1 cellular context compared by ENCODE assay signal in the genomic region with DNA sequence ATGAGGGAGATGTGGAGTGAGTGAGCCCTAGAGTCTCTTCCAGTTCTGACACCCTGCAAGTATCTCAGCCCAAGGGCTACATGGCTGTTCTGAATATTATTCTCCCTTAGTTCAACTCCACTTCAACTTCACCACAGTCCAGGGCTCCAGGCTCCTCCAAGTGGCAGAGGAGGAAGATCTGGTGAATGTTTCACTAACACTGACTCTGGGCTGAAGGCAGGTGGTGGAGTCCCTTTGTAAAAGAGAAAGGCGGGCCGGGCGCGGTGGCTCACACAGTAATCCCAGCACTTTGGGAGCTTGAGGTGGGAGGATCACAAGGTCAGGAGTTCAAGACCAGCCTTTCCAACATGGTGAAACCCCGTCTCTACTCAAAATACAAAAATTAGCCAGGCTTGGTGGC.
TF ChIP-seq lines count a peak whose summit lies in the region.

No MANE protein-coding gene starts in this region.

TF ChIP-seq in HepG2, 621 proteins besides CTCF, POLR2A, EP300 and RAD21:
- TF ChIP-seq, protein P1, sequence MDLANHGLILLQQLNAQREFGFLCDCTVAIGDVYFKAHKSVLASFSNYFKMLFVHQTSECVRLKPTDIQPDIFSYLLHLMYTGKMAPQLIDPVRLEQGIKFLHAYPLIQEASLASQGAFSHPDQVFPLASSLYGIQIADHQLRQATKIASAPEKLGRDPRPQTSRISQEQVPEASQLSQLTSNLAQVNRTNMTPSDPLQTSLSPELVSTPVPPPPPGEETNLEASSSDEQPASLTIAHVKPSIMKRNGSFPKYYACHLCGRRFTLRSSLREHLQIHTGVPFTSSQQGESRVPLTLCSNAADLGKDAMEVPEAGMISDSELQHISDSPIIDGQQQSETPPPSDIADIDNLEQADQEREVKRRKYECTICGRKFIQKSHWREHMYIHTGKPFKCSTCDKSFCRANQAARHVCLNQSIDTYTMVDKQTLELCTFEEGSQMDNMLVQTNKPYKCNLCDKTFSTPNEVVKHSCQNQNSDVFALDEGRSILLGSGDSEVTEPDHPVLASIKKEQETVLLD (CRISPR knock-in tag; IDR thresholded peaks at IDR 0.05; ENCODE audit: low read depth): no peak
- TF ChIP-seq ZNF234 (CRISPR knock-in tag; conservative IDR thresholded peaks at IDR 0.05) (no peak), ZNF724P (CRISPR knock-in tag; IDR thresholded peaks at IDR 0.05; ENCODE audit: borderline replicate concordance) (no peak), ZNF652 (CRISPR knock-in tag; IDR thresholded peaks at IDR 0.05; ENCODE audit: borderline replicate concordance, low read depth) (no peak), NR3C1 (CRISPR knock-in tag; IDR thresholded peaks at IDR 0.05) (no peak), ZNF484 (CRISPR knock-in tag; IDR thresholded peaks at IDR 0.05; ENCODE audit: borderline replicate concordance, low read depth) (no peak), CCDC6 (CRISPR knock-in tag; IDR thresholded peaks at IDR 0.05) (no peak)
- TF ChIP-seq, protein P2, sequence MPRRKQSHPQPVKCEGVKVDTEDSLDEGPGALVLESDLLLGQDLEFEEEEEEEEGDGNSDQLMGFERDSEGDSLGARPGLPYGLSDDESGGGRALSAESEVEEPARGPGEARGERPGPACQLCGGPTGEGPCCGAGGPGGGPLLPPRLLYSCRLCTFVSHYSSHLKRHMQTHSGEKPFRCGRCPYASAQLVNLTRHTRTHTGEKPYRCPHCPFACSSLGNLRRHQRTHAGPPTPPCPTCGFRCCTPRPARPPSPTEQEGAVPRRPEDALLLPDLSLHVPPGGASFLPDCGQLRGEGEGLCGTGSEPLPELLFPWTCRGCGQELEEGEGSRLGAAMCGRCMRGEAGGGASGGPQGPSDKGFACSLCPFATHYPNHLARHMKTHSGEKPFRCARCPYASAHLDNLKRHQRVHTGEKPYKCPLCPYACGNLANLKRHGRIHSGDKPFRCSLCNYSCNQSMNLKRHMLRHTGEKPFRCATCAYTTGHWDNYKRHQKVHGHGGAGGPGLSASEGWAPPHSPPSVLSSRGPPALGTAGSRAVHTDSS (CRISPR knock-in tag; conservative IDR thresholded peaks at IDR 0.05): no peak
TF ChIP-seq in HepG2: peak in this region for 0.
